In genomic region chr7:29345590-29345989, GRCh38 we compare ENCODE assay signal across 9 cellular contexts.
DNase-seq lines count a peak whose midpoint lies in the region; FAIRE-seq and TF ChIP-seq lines count a peak whose summit lies in the region.
"Had no signal": no experiment of that assay in that cellular context is flagged by ENCODE, and none has a peak within 500 bp of the region (broad histone marks: within the 10 kb centered on the region; RNA-seq: fewer than 3 reads in every experiment).

No MANE protein-coding gene starts in this region.

- peak; percentile 38 to 39 for DNase-seq in AML-193 (lab: John Stamatoyannopoulos, UW)
- DNase-seq in H9: peak; percentile 67
- peak; percentile 47 for DNase-seq in SHP77 treated with DMSO at 0.1 percent for 48 hours (lab: John Stamatoyannopoulos, UW)
- DNase-seq in fibroblast of villous mesenchyme (ENCODE audit: low read depth): peak; percentile 2
- peak; percentile 58 for DNase-seq in putamen (ENCODE audit: low spot score)
- DNase-seq in RCC 7860 (ENCODE audit: low spot score): no peak
- DNase-seq in NCI-H774 (lab: John Stamatoyannopoulos, UW): no peak
- no peak for DNase-seq in glutamatergic neuron

- no peak overlapping the region for H3K4me2 ChIP-seq in H9 (ENCODE audit: insufficient read depth, insufficient read length, low read length)

- no peaks in the 10 kb centered on the region for H4K20me1 ChIP-seq in H9 (ENCODE audit: control insufficient read depth, insufficient read depth, insufficient read length)

- H3K14ac ChIP-seq in H9 (ENCODE audit: insufficient read depth, low read length): no peak overlapping the region

- H3K27ac ChIP-seq in H9 (ENCODE audit: insufficient read length, low read depth, low read length): no peak overlapping the region

- H4K5ac ChIP-seq in H9 (ENCODE audit: insufficient read length, low read depth, low read length): no peak overlapping the region

- H2BK5ac ChIP-seq in H9 (ENCODE audit: insufficient read length, low read length): no peak overlapping the region

- H3K79me1 ChIP-seq in H9 (ENCODE audit: insufficient read depth, low read depth, low read length, poor library complexity, severe bottlenecking): no peaks in the 10 kb centered on the region

- H3K36me3 Mint-ChIP-seq in H9 (ENCODE audit: insufficient read depth in 1 of 3, low read depth in 3 of 3): no peaks in the 10 kb centered on the region
- H3K36me3 Mint-ChIP-seq in glutamatergic neuron (ENCODE audit: unreplicated experiment): no peaks in the 10 kb centered on the region
- H3K36me3 Mint-ChIP-seq: activated naive CD8-positive, alpha-beta T cell had no signal

- no peak overlapping the region for H3T11ph ChIP-seq in H9 (ENCODE audit: low read length)

- no CpG with 5 or more reads among the region's 9 CpGs for WGBS in H9 (ENCODE audit: extremely low coverage, insufficient read length, low lambda C conversion rate)

- H3K4me3 ChIP-seq in fibroblast of villous mesenchyme (ENCODE audit: low read depth, low read length): no peak overlapping the region

- no peak overlapping the region for H2BK12ac ChIP-seq in H9 (ENCODE audit: insufficient read length, low read depth, low read length)

- FAIRE-seq in RCC 7860 (lab: Jason Lieb, UNC): no peak

- no peaks in the 10 kb centered on the region for H3K9me3 ChIP-seq in H9 (ENCODE audit: control insufficient read depth, low read depth, low read length)

- no peak overlapping the region for H3K4ac ChIP-seq in H9 (ENCODE audit: low read depth, low read length)

- H3K27me3 Mint-ChIP-seq in H9 (ENCODE audit: low read depth) (0 out of 2 replicates have a peak, but pooled peaks cover 2% of the 10 kb centered on the region), glutamatergic neuron (ENCODE audit: unreplicated experiment) (no peaks in the 10 kb centered on the region)

- no peaks in the 10 kb centered on the region for H3K23me2 ChIP-seq in H9 (ENCODE audit: insufficient read length, low read depth, low read length, poor library complexity, severe bottlenecking)

- no peak overlapping the region for H3K9ac ChIP-seq in H9 (ENCODE audit: extremely low read depth, insufficient read length, low read length)

- no peaks in the 10 kb centered on the region for H3K79me2 ChIP-seq in H9 (ENCODE audit: insufficient read depth, low read length)

- H3K27me3 ChIP-seq in H9 (ENCODE audit: insufficient read depth, low read length): no peaks in the 10 kb centered on the region

- H3K23ac ChIP-seq in H9 (ENCODE audit: insufficient read length, low read depth, low read length): no peak overlapping the region

- no peak overlapping the region for H3K27ac Mint-ChIP-seq in H9
- no peak overlapping the region for H3K27ac Mint-ChIP-seq in glutamatergic neuron (ENCODE audit: unreplicated experiment)
- H3K27ac Mint-ChIP-seq: activated naive CD8-positive, alpha-beta T cell had no signal

- H2AK5ac ChIP-seq in H9 (ENCODE audit: insufficient read length, low read length): no peak overlapping the region

- no peak overlapping the region for H2BK120ac ChIP-seq in H9 (ENCODE audit: low read depth, low read length, poor library complexity, severe bottlenecking)

- H3K4me1 Mint-ChIP-seq in H9 (peaks cover 0 to 3% of the 10 kb centered on the region in 2 experiments; a peak in 1 of 4 replicates), glutamatergic neuron (ENCODE audit: low read depth, unreplicated experiment) (peaks cover 24% of the 10 kb centered on the region)

- H2BK20ac ChIP-seq in H9 (ENCODE audit: low read depth, low read length, poor library complexity, severe bottlenecking): no peak overlapping the region

- TF ChIP-seq CTCF in H9 (conservative IDR thresholded peaks at IDR 0.05): peak; percentile 74
- no peak for TF ChIP-seq CTCF in fibroblast of villous mesenchyme (IDR thresholded peaks at IDR 0.05; ENCODE audit: insufficient read depth, low read depth, low read length)
- no peak for TF ChIP-seq CTCF in glutamatergic neuron (IDR thresholded peaks at IDR 0.05; ENCODE audit: partially characterized antibody, unreplicated experiment)

- H3K4me3 Mint-ChIP-seq in H9: no peak overlapping the region
- H3K4me3 Mint-ChIP-seq in glutamatergic neuron (ENCODE audit: unreplicated experiment): no peak overlapping the region
- H3K4me3 Mint-ChIP-seq: activated naive CD8-positive, alpha-beta T cell had no signal

- H2AFZ ChIP-seq in H9 (ENCODE audit: low read length): no peak overlapping the region

- H3K56ac ChIP-seq in H9 (ENCODE audit: insufficient read length, low read depth, low read length): no peak overlapping the region

- no peak overlapping the region for H3K18ac ChIP-seq in H9 (ENCODE audit: insufficient read length, low read depth, low read length)

- no peaks in the 10 kb centered on the region for H3K9me3 Mint-ChIP-seq in H9
- H3K9me3 Mint-ChIP-seq in glutamatergic neuron (ENCODE audit: unreplicated experiment): peaks cover 2% of the 10 kb centered on the region

- H4K8ac ChIP-seq in H9 (replicated peaks; ENCODE audit: insufficient read length, low read depth, low read length): no peak overlapping the region

- H2BK15ac ChIP-seq in H9 (ENCODE audit: low read depth, low read length): no peak overlapping the region

- H3K4me1 ChIP-seq in H9 (ENCODE audit: insufficient read depth, low read length): peaks cover 3% of the 10 kb centered on the region; the same call in 1 of the 2 replicates

- no peak overlapping the region for H4K91ac ChIP-seq in H9 (ENCODE audit: insufficient read length, low read depth, low read length)

Comparison
In these comparisons a context has a peak if more than half of its experiments do, and no peak if none do; other contexts are left out.
1. DNase-seq: peak in AML-193 (2 of 2), H9 (single experiment), SHP77 treated with DMSO at 0.1 percent for 48 hours (single experiment), fibroblast of villous mesenchyme (single experiment) and putamen (single experiment); none in RCC 7860 (single experiment), NCI-H774 (single experiment) and glutamatergic neuron (single experiment).